Comparison of ENCODE assay signal across 24 cellular contexts in genomic region chr4:2689114-2689513, GRCh38.
A peak's percentile ranks its signal among the peaks of the same experiment; 100 is the strongest.
DNase-seq lines count a peak whose midpoint lies in the region; TF ChIP-seq lines count a peak whose summit lies in the region.
"Had no signal": no experiment of that assay in that cellular context is flagged by ENCODE, and none has a peak within 500 bp of the region (broad histone marks: within the 10 kb centered on the region; RNA-seq: fewer than 3 reads in every experiment).

No MANE protein-coding gene starts in this region.

- peak overlapping the region; percentile 67 for H3K9ac ChIP-seq in Karpas-422 (ENCODE audit: low read length)
- H3K9ac ChIP-seq: GM23248 had no signal

- no peaks in the 10 kb centered on the region for H4K20me1 ChIP-seq in Karpas-422 (ENCODE audit: insufficient read depth, low read depth, low read length)

- no peaks in the 10 kb centered on the region for H3K9me3 ChIP-seq in Karpas-422 (ENCODE audit: low read length)
- H3K9me3 ChIP-seq: spleen, uterus had no signal

- no peaks in the 10 kb centered on the region for H3K27me3 Mint-ChIP-seq in activated naive CD8-positive, alpha-beta T cell
- H3K27me3 Mint-ChIP-seq in activated naive CD8-positive, alpha-beta T cell treated with anti-CD3 and anti-CD28 coated beads for 36 hours, result no peaks in the 10 kb centered on the region
- H3K27me3 Mint-ChIP-seq in type B pancreatic cell, result no peaks in the 10 kb centered on the region
- H3K27me3 Mint-ChIP-seq: activated CD4-positive, alpha-beta memory T cell treated with anti-CD3 and anti-CD28 coated beads for 36 hours; CD4-positive, CD25-positive, alpha-beta regulatory T cell had no signal

- no peaks in the 10 kb centered on the region for H3K27me3 ChIP-seq in Karpas-422 (ENCODE audit: low read length)
- H3K27me3 ChIP-seq: dorsolateral prefrontal cortex, foreskin keratinocyte, spleen, uterus had no signal

- TF ChIP-seq CTCF in fibroblast of mammary gland (conservative IDR thresholded peaks at IDR 0.05; ENCODE audit: control insufficient read depth, insufficient read depth, low read depth, low read length), result no peak
- TF ChIP-seq CTCF in type B pancreatic cell (conservative IDR thresholded peaks at IDR 0.05), result no peak
- no peak for TF ChIP-seq CTCF in GM13976 (IDR thresholded peaks at IDR 0.05; ENCODE audit: borderline replicate concordance, control extremely low read depth, extremely low read depth, insufficient read depth, missing control alignments)

- H3K4me3 ChIP-seq in Karpas-422 (ENCODE audit: low read length) (peak overlapping the region; percentile 56), fibroblast of mammary gland (ENCODE audit: control insufficient read depth, low read depth, low read length) (no peak overlapping the region)
- H3K4me3 ChIP-seq: dorsolateral prefrontal cortex, GM12878, GM23248, uterus had no signal

- no peak overlapping the region for H2AFZ ChIP-seq in Karpas-422 (ENCODE audit: low read length)
- H2AFZ ChIP-seq: GM23248 had no signal

- H3K9me2 ChIP-seq in Karpas-422 (replicated peaks; ENCODE audit: insufficient read depth, low read length), result no peaks in the 10 kb centered on the region

- no peak overlapping the region for H3K4me3 Mint-ChIP-seq in activated naive CD8-positive, alpha-beta T cell
- H3K4me3 Mint-ChIP-seq in activated naive CD8-positive, alpha-beta T cell treated with anti-CD3 and anti-CD28 coated beads for 36 hours, result no peak overlapping the region
- H3K4me3 Mint-ChIP-seq in type B pancreatic cell, result no peak overlapping the region
- H3K4me3 Mint-ChIP-seq: activated CD4-positive, alpha-beta memory T cell treated with anti-CD3 and anti-CD28 coated beads for 36 hours; WTC11 had no signal

- no peaks in the 10 kb centered on the region for H3K9me3 Mint-ChIP-seq in activated naive CD8-positive, alpha-beta T cell (ENCODE audit: low read depth)
- H3K9me3 Mint-ChIP-seq in activated naive CD8-positive, alpha-beta T cell treated with anti-CD3 and anti-CD28 coated beads for 36 hours, result no peaks in the 10 kb centered on the region
- no peaks in the 10 kb centered on the region for H3K9me3 Mint-ChIP-seq in type B pancreatic cell
- H3K9me3 Mint-ChIP-seq: activated CD4-positive, alpha-beta memory T cell treated with anti-CD3 and anti-CD28 coated beads for 36 hours; WTC11 had no signal

- in situ Hi-C loops in GM13976 (cut with MboI; ENCODE audit: low sequenced_read_pairs, unreplicated experiment), result no loop called here

- H3K27ac ChIP-seq in Karpas-422 (ENCODE audit: low read length), result peak overlapping the region; percentile 98
- H3K27ac ChIP-seq: dorsolateral prefrontal cortex, foreskin keratinocyte, GM23248, uterus had no signal

- H3K79me2 ChIP-seq in Karpas-422 (ENCODE audit: low read length), result peaks cover 11% of the 10 kb centered on the region

- peaks cover 10% of the 10 kb centered on the region for H3K36me3 ChIP-seq in Karpas-422 (ENCODE audit: insufficient read depth, low read length)
- H3K36me3 ChIP-seq: uterus had no signal

- peak overlapping the region; percentile 89 for H3K27ac Mint-ChIP-seq in activated naive CD8-positive, alpha-beta T cell
- no peak overlapping the region for H3K27ac Mint-ChIP-seq in activated naive CD8-positive, alpha-beta T cell treated with anti-CD3 and anti-CD28 coated beads for 36 hours
- H3K27ac Mint-ChIP-seq in type B pancreatic cell, result no peak overlapping the region
- H3K27ac Mint-ChIP-seq: activated CD4-positive, alpha-beta memory T cell treated with anti-CD3 and anti-CD28 coated beads for 36 hours; CD4-positive, CD25-positive, alpha-beta regulatory T cell had no signal

- H3K4me1 ChIP-seq in Karpas-422 (ENCODE audit: low read length), result peaks cover 75% of the 10 kb centered on the region
- H3K4me1 ChIP-seq: foreskin keratinocyte, uterus had no signal

- peaks cover 9% of the 10 kb centered on the region for H3K36me3 Mint-ChIP-seq in activated naive CD8-positive, alpha-beta T cell
- H3K36me3 Mint-ChIP-seq in activated naive CD8-positive, alpha-beta T cell treated with anti-CD3 and anti-CD28 coated beads for 36 hours, result peaks cover 38% of the 10 kb centered on the region
- H3K36me3 Mint-ChIP-seq in type B pancreatic cell, result peaks cover 39% of the 10 kb centered on the region

- peaks cover 21% of the 10 kb centered on the region for H3K4me1 Mint-ChIP-seq in activated naive CD8-positive, alpha-beta T cell (ENCODE audit: low read depth)
- peaks cover 22% of the 10 kb centered on the region for H3K4me1 Mint-ChIP-seq in activated naive CD8-positive, alpha-beta T cell treated with anti-CD3 and anti-CD28 coated beads for 36 hours
- peaks cover 8% of the 10 kb centered on the region for H3K4me1 Mint-ChIP-seq in type B pancreatic cell (ENCODE audit: unreplicated experiment)
- H3K4me1 Mint-ChIP-seq: WTC11 had no signal

- DNase-seq in activated naive CD8-positive, alpha-beta T cell treated with anti-CD3 and anti-CD28 coated beads for 36 hours, result no peak
- DNase-seq in Karpas-422 (peak; percentile 90), fibroblast of mammary gland (ENCODE audit: low read depth) (peak; percentile 39), type B pancreatic cell (ENCODE audit: extremely low spot score, unreplicated experiment) (peak; percentile 42), GM13976 (ENCODE audit: low spot score) (no peak), NCI-H1694 (lab: John Stamatoyannopoulos, UW) (no peak)
- no peak for DNase-seq in activated CD4-positive, CD25-positive, alpha-beta regulatory T cell (lab: John Stamatoyannopoulos, UW)
- DNase-seq: activated CD4-positive, alpha-beta memory T cell treated with anti-CD3 and anti-CD28 coated beads for 36 hours; caudate nucleus; foreskin keratinocyte; GM23248; hypothalamus; islet precursor cell; MV-4-11; NCI-H2081 treated with DMSO at 0.1 percent for 48 hours; SIG-M5; stimulated activated CD4-positive, alpha-beta T cell treated with anti-CD3 and anti-CD28 coated beads, Interleukin-4, amount 100 ng/mL, for 4 hours; uterus had no signal

- peak overlapping the region; percentile 72 for H3K4me2 ChIP-seq in Karpas-422 (ENCODE audit: low read depth, low read length, poor library complexity, severe bottlenecking)

Comparison
In these comparisons a context has a peak if more than half of its experiments do, and no peak if none do; other contexts are left out.
1. DNase-seq: peak in Karpas-422 (single experiment), fibroblast of mammary gland (single experiment) and type B pancreatic cell (single experiment); none in activated naive CD8-positive, alpha-beta T cell treated with anti-CD3 and anti-CD28 coated beads for 36 hours (single experiment), GM13976 (single experiment), activated CD4-positive, CD25-positive, alpha-beta regulatory T cell (0 of 4) and NCI-H1694 (single experiment).